Comparison of ENCODE assay signal across 16 cellular contexts in genomic region chr17:43482103-43483012, GRCh38. TPM values are rescaled to one million over a fixed set of nuclear protein-coding genes. Genes with fewer than 3 reads are reported as not detected.
A peak's percentile ranks its signal among the peaks of the same experiment; 100 is the strongest.
DNase-seq lines count a peak whose midpoint lies in the region; ATAC-seq, FAIRE-seq and TF ChIP-seq lines count a peak whose summit lies in the region.
"Had no signal": no experiment of that assay in that cellular context is flagged by ENCODE, and none has a peak within 500 bp of the region (broad histone marks: within the 10 kb centered on the region; RNA-seq: fewer than 3 reads in every experiment).

No MANE protein-coding gene starts in this region.

- H3K4ac ChIP-seq in mesendoderm (ENCODE audit: low read depth, low read length), result no peak overlapping the region

- H3K56ac ChIP-seq in mesendoderm (ENCODE audit: low read length), result peak overlapping the region; percentile 50

- H4K5ac ChIP-seq in mesendoderm (ENCODE audit: low read length), result peak overlapping the region; percentile 21

- dilution Hi-C loops in mammary epithelial cell (cut with HindIII; ENCODE audit: low sequenced_read_pairs), result no loop called here

- H3K79me1 ChIP-seq in mesendoderm (ENCODE audit: low read length), result peaks cover 13% of the 10 kb centered on the region

- H2AK5ac ChIP-seq in mesendoderm (ENCODE audit: low read length), result no peak overlapping the region

- no peak overlapping the region for H3K23ac ChIP-seq in mesendoderm (ENCODE audit: low read length)

- H3K4me1 Mint-ChIP-seq in MCF 10A (ENCODE audit: insufficient read depth, unreplicated experiment), result peaks cover 8% of the 10 kb centered on the region
- H3K4me1 Mint-ChIP-seq in activated naive CD8-positive, alpha-beta T cell treated with anti-CD3 and anti-CD28 coated beads, Interleukin-2, amount 50 U/mL, for 24 hours, result peaks cover 31% of the 10 kb centered on the region

- peak overlapping the region; percentile 30 for H2AFZ ChIP-seq in mammary epithelial cell (ENCODE audit: low read depth, low read length)

- H3K4me2 ChIP-seq in mammary epithelial cell (ENCODE audit: insufficient read depth, low read depth, low read length) (no peak overlapping the region), mesendoderm (ENCODE audit: low read length) (no peak overlapping the region)

- no peak for ATAC-seq in activated naive CD8-positive, alpha-beta T cell treated with anti-CD3 and anti-CD28 coated beads, Interleukin-2, amount 50 U/mL, for 24 hours
- no peak for ATAC-seq in GM21723 (IDR thresholded peaks at IDR 0.05; ENCODE audit: unreplicated experiment)

- H3K27me3 ChIP-seq in mammary epithelial cell (ENCODE audit: insufficient read depth, low read length) (no peaks in the 10 kb centered on the region), mesendoderm (ENCODE audit: insufficient read depth, low read length, poor library complexity) (no peaks in the 10 kb centered on the region), vagina (no peaks in the 10 kb centered on the region)
- H3K27me3 ChIP-seq: transverse colon had no signal

- H2BK5ac ChIP-seq in mesendoderm (ENCODE audit: low read length), result no peak overlapping the region

- H3K79me2 ChIP-seq in mammary epithelial cell (ENCODE audit: insufficient read depth, low read length), result peaks cover 34% of the 10 kb centered on the region
- H3K79me2 ChIP-seq in mesendoderm (ENCODE audit: control insufficient read depth, insufficient read depth, low read length), result peaks cover 26% of the 10 kb centered on the region

- H3K9me3 ChIP-seq in mammary epithelial cell (replicated peaks; ENCODE audit: insufficient read depth, low read length) (no peaks in the 10 kb centered on the region), vagina (no peaks in the 10 kb centered on the region)
- H3K9me3 ChIP-seq: transverse colon had no signal

- WGBS in mammary epithelial cell (ENCODE audit: low coverage, missing lambda C conversion rate), result 92% methylated on average over 6 of the region's 11 CpGs
- WGBS in mesendoderm (ENCODE audit: extremely low coverage, insufficient coverage, low lambda C conversion rate), result no CpG with 5 or more reads among the region's 11 CpGs

- no peak overlapping the region for H3K27ac Mint-ChIP-seq in MCF 10A (ENCODE audit: low read depth, unreplicated experiment)
- peak overlapping the region; percentile 97 for H3K27ac Mint-ChIP-seq in activated naive CD8-positive, alpha-beta T cell treated with anti-CD3 and anti-CD28 coated beads, Interleukin-2, amount 50 U/mL, for 24 hours

- H2BK120ac ChIP-seq in mesendoderm (ENCODE audit: low read depth, low read length), result no peak overlapping the region

- no peaks in the 10 kb centered on the region for H3K9me3 Mint-ChIP-seq in MCF 10A (ENCODE audit: unreplicated experiment)
- H3K9me3 Mint-ChIP-seq in activated naive CD8-positive, alpha-beta T cell treated with anti-CD3 and anti-CD28 coated beads, Interleukin-2, amount 50 U/mL, for 24 hours, result no peaks in the 10 kb centered on the region
- H3K9me3 Mint-ChIP-seq: central memory CD8-positive, alpha-beta T cell; memory B cell; T-helper 2 cell treated with Interferon-gamma antibody and Interleukin-4, amounts not matched to agents 5 μg/mL and 100 μg/mL, for 36 hours had no signal

- TF ChIP-seq CTCF in mammary epithelial cell (conservative IDR thresholded peaks at IDR 0.05 in 1 of 2, IDR thresholded peaks at IDR 0.05 in 1 of 2; ENCODE audit: extremely low read depth in 1 of 2, insufficient read depth in 1 of 2, low read depth in 1 of 2, low read length in 2 of 2) (no peak), MCF 10A (IDR thresholded peaks at IDR 0.05; ENCODE audit: unreplicated experiment) (no peak), vagina (IDR thresholded peaks at IDR 0.05) (no peak)

- no peak for TF ChIP-seq POLR2A in vagina (IDR thresholded peaks at IDR 0.05)

- intact Hi-C loops in mammary epithelial cell (cut with micrococcal nuclease), result loop anchor here (1.0 kb wide), 4 partner anchors 13 to 114 kb away; no protein-coding TSS in a partner anchor
- intact Hi-C loops in MCF 10A (cut with micrococcal nuclease), result loop anchor here (1.0 kb wide), 2 partner anchors 81 to 88 kb away; no protein-coding TSS in a partner anchor
- intact Hi-C loops in vagina (cut with DNase I), result loop anchor here (2.0 kb wide), 1 partner anchor 88 kb away; no protein-coding TSS in a partner anchor

- POLR2A ChIA-PET in MCF 10A (lab: Yijun Ruan, JAX), result interaction anchor here (0.7 to 9.5 kb wide), 17 partner anchors 8 to 148 kb away, joined by 3 to 389 read pairs (median 7); partner anchors contain the start of gene ARL4D

- CTCF ChIA-PET in mammary epithelial cell (lab: Charles Lee; ENCODE audit: low non-redundant PET) (interaction anchor here (0.5 kb wide), 1 partner anchor 84 kb away, joined by 7 read pairs; no protein-coding TSS in a partner anchor), MCF 10A (lab: Yijun Ruan, JAX) (interaction anchor here (0.5 to 11.6 kb wide), 19 partner anchors 10 to 143 kb away, joined by 3 to 374 read pairs (median 4); partner anchors contain the start of gene ARL4D)

- H3K9ac ChIP-seq in mammary epithelial cell (ENCODE audit: insufficient read depth, low read length) (no peak overlapping the region), mesendoderm (ENCODE audit: low read length) (no peak overlapping the region)

- H4K8ac ChIP-seq in mesendoderm (ENCODE audit: low read depth, low read length), result peak overlapping the region; percentile 99

- H3K36me3 Mint-ChIP-seq in MCF 10A (ENCODE audit: insufficient read depth, unreplicated experiment), result peaks cover 5% of the 10 kb centered on the region
- H3K36me3 Mint-ChIP-seq in activated naive CD8-positive, alpha-beta T cell treated with anti-CD3 and anti-CD28 coated beads, Interleukin-2, amount 50 U/mL, for 24 hours (ENCODE audit: low read depth), result peaks cover 4% of the 10 kb centered on the region

- BruUV-seq in mammary epithelial cell (replicated peaks; lab: Mats Ljungman, UMichigan), result no TSS peak
- BruUV-seq in MCF 10A (replicated peaks; lab: Mats Ljungman, UMichigan), result no TSS peak

- H3K18ac ChIP-seq in mesendoderm (ENCODE audit: low read length), result peak overlapping the region; percentile 23

- no peak overlapping the region for H3K27ac ChIP-seq in mammary epithelial cell (ENCODE audit: insufficient read depth, low read depth, low read length)
- no peak overlapping the region for H3K27ac ChIP-seq in mesendoderm (ENCODE audit: low read depth, low read length)
- peak overlapping the region; percentile 86 for H3K27ac ChIP-seq in vagina

- no peak overlapping the region for H3K4me3 ChIP-seq in mammary epithelial cell (replicated peaks in 1 of 3; ENCODE audit: insufficient read depth in 1 of 3, low read depth in 2 of 3, low read length in 3 of 3)
- H3K4me3 ChIP-seq in mesendoderm (ENCODE audit: low read length), result no peak overlapping the region
- H3K4me3 ChIP-seq in vagina, result no peak overlapping the region

- no peak overlapping the region for H2BK15ac ChIP-seq in mesendoderm (replicated peaks; ENCODE audit: low read depth)

- H3K27me3 Mint-ChIP-seq in MCF 10A (ENCODE audit: insufficient read depth, unreplicated experiment), result no peaks in the 10 kb centered on the region
- H3K27me3 Mint-ChIP-seq in activated naive CD8-positive, alpha-beta T cell treated with anti-CD3 and anti-CD28 coated beads, Interleukin-2, amount 50 U/mL, for 24 hours, result no peaks in the 10 kb centered on the region
- H3K27me3 Mint-ChIP-seq: central memory CD8-positive, alpha-beta T cell; memory B cell had no signal

- H3K4me3 Mint-ChIP-seq in MCF 10A (ENCODE audit: unreplicated experiment), result no peak overlapping the region
- H3K4me3 Mint-ChIP-seq in activated naive CD8-positive, alpha-beta T cell treated with anti-CD3 and anti-CD28 coated beads, Interleukin-2, amount 50 U/mL, for 24 hours, result no peak overlapping the region

- H4K20me1 ChIP-seq in mammary epithelial cell (ENCODE audit: insufficient read depth, low read length), result no peaks in the 10 kb centered on the region

- FAIRE-seq in frontal cortex (lab: Jason Lieb, UNC), result no peak

- H3K4me1 ChIP-seq in mammary epithelial cell (ENCODE audit: insufficient read depth, low read length) (peaks cover 15% of the 10 kb centered on the region), mesendoderm (ENCODE audit: control insufficient read depth, low read depth, low read length) (peaks cover 9% of the 10 kb centered on the region), vagina (peaks cover 30% of the 10 kb centered on the region)

- in situ Hi-C loops in mammary epithelial cell (cut with MboI; ENCODE audit: low sequenced_read_pairs in 2 of 2), result loop anchor here in 1 of 2 donors (5.0 to 25.0 kb wide), 2 partner anchors 95 to 145 kb away; no protein-coding TSS in a partner anchor

- H3K36me3 ChIP-seq in mammary epithelial cell (ENCODE audit: insufficient read depth, low read length) (no peaks in the 10 kb centered on the region), mesendoderm (ENCODE audit: control insufficient read depth, insufficient read depth, low read length) (no peaks in the 10 kb centered on the region), vagina (no peaks in the 10 kb centered on the region)
- H3K36me3 ChIP-seq: transverse colon had no signal

- DNase-seq in mammary epithelial cell (no peak), MCF 10A (ENCODE audit: unreplicated experiment) (no peak), mesendoderm (no peak), vagina (ENCODE audit: extremely low spot score in 2 of 2) (no peak), frontal cortex (ENCODE audit: low spot score in 2 of 2) (no peak)
- no peak for DNase-seq in activated naive CD8-positive, alpha-beta T cell treated with anti-CD3 and anti-CD28 coated beads, Interleukin-2, amount 50 U/mL, for 24 hours
- no peak for DNase-seq in NK-92 treated with Interleukin-12 subunit alpha and Interleukin-12 subunit beta, amount 100 ng/mL, for 24 hours (lab: John Stamatoyannopoulos, UW)
- DNase-seq: activated naive CD4-positive, alpha-beta T cell treated with Interleukin-2 at 50 U/mL for 16 hours; DMS153; NCI-H1417 treated with DMSO at 0.1 percent for 48 hours; stimulated activated CD4-positive, alpha-beta T cell treated with anti-CD3 and anti-CD28 coated beads, Interleukin-15, amount 100 ng/mL, for 24 hours; transverse colon had no signal

RNA-seq across cellular contexts. Expression of gene DHX8, which starts 1.4 kb away (rescaled TPM):
- 10 to 100 TPM; 41.3 to 58.8 TPM for total RNA-seq in mammary epithelial cell
- polyA plus RNA-seq in mammary epithelial cell, result 28.5 TPM
- polyA minus RNA-seq in mammary epithelial cell, result 87.8 TPM
- 56.9 and 62.1 TPM in 2 replicates for total RNA-seq in MCF 10A (2022)
- polyA plus RNA-seq in mesendoderm (2013, experiment 1 of 2), result 39.5 TPM
- 40.3 TPM for polyA plus RNA-seq in mesendoderm (2013, experiment 2 of 2)
- total RNA-seq in vagina, result 32.7 TPM
- total RNA-seq in frontal cortex, result 40.8 TPM
